ENCODE assay signal across 12 cellular contexts in genomic region chr6:146657432-146657831, GRCh38. TPM values are rescaled to one million over a fixed set of nuclear protein-coding genes. Genes with fewer than 3 reads are reported as not detected.
"Had no signal": no experiment of that assay in that cellular context is flagged by ENCODE, and none has a peak within 500 bp of the region (broad histone marks: within the 10 kb centered on the region; RNA-seq: fewer than 3 reads in every experiment).

No MANE protein-coding gene starts in this region.

- DNase-seq: GM23248, GOT3, H7, HFFc6, KBM-7 had no signal

- H3K4me1 ChIP-seq: HAP-1 had no signal

- H2AFZ ChIP-seq: GM23248 had no signal

- H3K27ac Mint-ChIP-seq: HFFc6, IgD-negative memory B cell had no signal

- ATAC-seq: HCT116, HepG2 had no signal

- H3K9ac ChIP-seq: GM23248 had no signal

- H3K27ac ChIP-seq: GM23248, HL-60 had no signal

- H3K4me3 Mint-ChIP-seq: HFFc6 had no signal

- H3K4me3 ChIP-seq: GM23248, HAP-1 had no signal

- H3K4me1 Mint-ChIP-seq: IgD-negative memory B cell had no signal

- H3K27me3 Mint-ChIP-seq: IgD-negative memory B cell had no signal

- FAIRE-seq: HepG2 had no signal

- H3K36me3 ChIP-seq: HAP-1 had no signal

- H3K9me3 Mint-ChIP-seq: HFFc6 had no signal

- H3K9me3 ChIP-seq: HAP-1 had no signal

- H3K36me3 Mint-ChIP-seq: IgD-negative memory B cell had no signal

RNA-seq across cellular contexts. Expression of gene ADGB, which starts 58.7 kb away (rescaled TPM):
- total RNA-seq: GM23248, H4, H7, HepG2, HFFc6, HT1080 had no signal
- polyA plus RNA-seq: GM23248, HepG2, IgD-negative memory B cell had no signal
